1 cellular context compared by ENCODE assay signal in the genomic region with DNA sequence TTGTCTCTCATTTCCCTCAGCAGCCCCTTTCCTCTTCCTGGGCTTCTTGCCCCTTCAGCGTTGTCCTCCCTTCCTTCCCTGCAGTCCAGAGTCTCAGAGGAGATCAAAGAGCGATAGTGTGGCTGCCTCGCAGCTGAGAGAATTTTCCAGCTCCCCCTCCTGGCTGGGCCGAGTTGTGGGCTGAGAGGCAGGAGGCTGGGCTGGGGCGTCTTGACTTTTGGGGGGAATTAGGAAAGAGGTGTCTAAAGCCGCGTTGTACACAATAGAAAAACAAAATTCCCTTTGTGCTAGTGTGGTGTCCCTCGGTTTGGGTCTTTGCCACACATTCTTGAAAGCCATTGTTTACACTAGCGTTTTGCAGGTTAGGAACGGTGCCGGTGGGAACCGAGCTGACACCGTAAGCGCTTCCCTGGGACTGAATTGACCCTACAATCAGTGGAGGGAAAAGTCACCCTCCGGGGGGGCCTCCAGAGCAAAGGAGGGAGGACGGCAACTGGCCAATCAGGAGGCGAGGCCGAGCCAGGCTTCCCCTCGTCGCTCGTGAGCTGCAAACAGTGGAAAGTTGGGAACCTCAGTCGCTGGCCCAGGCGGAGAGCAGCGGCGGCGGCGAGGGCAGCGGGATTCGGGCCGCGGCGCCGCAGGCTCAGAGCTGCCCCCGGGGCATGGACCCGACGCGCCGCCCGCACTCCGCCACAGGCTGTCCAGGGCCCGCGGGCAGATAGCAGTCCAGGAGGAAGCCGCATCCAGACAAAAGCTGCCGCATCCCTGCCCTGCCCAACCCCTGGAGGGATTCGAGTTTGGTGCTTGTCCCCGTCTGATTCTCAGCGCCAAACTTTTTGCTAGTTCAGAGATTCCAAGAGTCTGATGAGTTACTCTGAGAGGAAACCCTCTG.
TF ChIP-seq lines count a peak whose summit lies in the region.

TSS of gene HMCN1 (plus strand) at position 574 of the 892 bp plus-strand sequence. CDS start 389 bp downstream, outside the sequence.

TF ChIP-seq in K562, 482 proteins besides CTCF, POLR2A, EP300 and RAD21 (continued from another document and continues in another):
- TF ChIP-seq ZBTB2 (IDR thresholded peaks at IDR 0.05) (no peak), HOMEZ (CRISPR knock-in tag; IDR thresholded peaks at IDR 0.05) (no peak), MTF1 (CRISPR knock-in tag; IDR thresholded peaks at IDR 0.05; ENCODE audit: borderline replicate concordance) (no peak), MTA3 (IDR thresholded peaks at IDR 0.05; ENCODE audit: borderline replicate concordance) (0 out of 2 replicates have a peak, but pooled peaks have one; percentile 34), PRDM10 (IDR thresholded peaks at IDR 0.05; ENCODE audit: partially characterized antibody) (peak; percentile 11), FOSL1 (tag; conservative IDR thresholded peaks at IDR 0.05) (no peak), ZNF347 (CRISPR knock-in tag; IDR thresholded peaks at IDR 0.05; ENCODE audit: low read depth) (no peak), HNRNPLL (IDR thresholded peaks at IDR 0.05; ENCODE audit: low read depth, low read length, poor library complexity, severe bottlenecking) (no peak), RFX1 (IDR thresholded peaks at IDR 0.05) (no peak), PHF8 (IDR thresholded peaks at IDR 0.05; ENCODE audit: borderline replicate concordance, low read length) (0 out of 2 replicates have a peak, but pooled peaks have one; percentile 16), RHOXF2B (CRISPR knock-in tag; conservative IDR thresholded peaks at IDR 0.05) (no peak), HMG20A (CRISPR knock-in tag; conservative IDR thresholded peaks at IDR 0.05) (no peak), RBBP5 (IDR thresholded peaks at IDR 0.05; ENCODE audit: borderline replicate concordance, insufficient read depth, low read length, poor library complexity, severe bottlenecking) (peak; percentile 43), RB1 (IDR thresholded peaks at IDR 0.05; ENCODE audit: low read depth) (peak; percentile 26; the same call in 1 of the 2 replicates), E2F8 (IDR thresholded peaks at IDR 0.05; ENCODE audit: low read depth, partially characterized antibody) (no peak), FOXK2 (conservative IDR thresholded peaks at IDR 0.05 in 1 of 2, IDR thresholded peaks at IDR 0.05 in 1 of 2; ENCODE audit: low read depth in 2 of 2) (no peak), SNIP1 (IDR thresholded peaks at IDR 0.05; ENCODE audit: low read depth) (no peak), DMBX1 (CRISPR knock-in tag; IDR thresholded peaks at IDR 0.05; ENCODE audit: borderline replicate concordance) (0 out of 2 replicates have a peak, but pooled peaks have one; percentile 15), IFI16 (CRISPR knock-in tag; IDR thresholded peaks at IDR 0.05) (no peak), ZNF584 (CRISPR knock-in tag; IDR thresholded peaks at IDR 0.05; ENCODE audit: low read depth) (no peak), CHD2 (IDR thresholded peaks at IDR 0.05; ENCODE audit: low read depth, low read length) (no peak), GATA2 (CRISPR knock-in tag; IDR thresholded peaks at IDR 0.05) (peak; percentile 79), SETDB1 (IDR thresholded peaks at IDR 0.05; ENCODE audit: low read length) (no peak), BRF1 (IDR thresholded peaks at IDR 0.05; ENCODE audit: borderline replicate concordance, extremely low read depth, insufficient read length) (no peak), ETS2 (tag; IDR thresholded peaks at IDR 0.05; ENCODE audit: borderline replicate concordance, poor library complexity, severe bottlenecking) (no peak), MEIS2 (IDR thresholded peaks at IDR 0.05; ENCODE audit: partially characterized antibody) (no peak)
- TF ChIP-seq, protein P1, sequence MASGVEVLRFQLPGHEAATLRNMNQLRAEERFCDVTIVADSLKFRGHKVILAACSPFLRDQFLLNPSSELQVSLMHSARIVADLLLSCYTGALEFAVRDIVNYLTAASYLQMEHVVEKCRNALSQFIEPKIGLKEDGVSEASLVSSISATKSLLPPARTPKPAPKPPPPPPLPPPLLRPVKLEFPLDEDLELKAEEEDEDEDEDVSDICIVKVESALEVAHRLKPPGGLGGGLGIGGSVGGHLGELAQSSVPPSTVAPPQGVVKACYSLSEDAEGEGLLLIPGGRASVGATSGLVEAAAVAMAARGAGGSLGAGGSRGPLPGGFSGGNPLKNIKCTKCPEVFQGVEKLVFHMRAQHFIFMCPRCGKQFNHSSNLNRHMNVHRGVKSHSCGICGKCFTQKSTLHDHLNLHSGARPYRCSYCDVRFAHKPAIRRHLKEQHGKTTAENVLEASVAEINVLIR (CRISPR knock-in tag; IDR thresholded peaks at IDR 0.05) = no peak
- TF ChIP-seq, protein P2, sequence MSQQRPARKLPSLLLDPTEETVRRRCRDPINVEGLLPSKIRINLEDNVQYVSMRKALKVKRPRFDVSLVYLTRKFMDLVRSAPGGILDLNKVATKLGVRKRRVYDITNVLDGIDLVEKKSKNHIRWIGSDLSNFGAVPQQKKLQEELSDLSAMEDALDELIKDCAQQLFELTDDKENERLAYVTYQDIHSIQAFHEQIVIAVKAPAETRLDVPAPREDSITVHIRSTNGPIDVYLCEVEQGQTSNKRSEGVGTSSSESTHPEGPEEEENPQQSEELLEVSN (IDR thresholded peaks at IDR 0.05; ENCODE audit: borderline replicate concordance in 1 of 2, extremely low read depth in 1 of 2, insufficient read depth in 1 of 2, insufficient read length in 1 of 2, low read depth in 1 of 2, low read length in 1 of 2, poor library complexity in 1 of 2, severe bottlenecking in 1 of 2) = peak in 1 of 2 experiments; percentile 27
- TF ChIP-seq, protein P3, sequence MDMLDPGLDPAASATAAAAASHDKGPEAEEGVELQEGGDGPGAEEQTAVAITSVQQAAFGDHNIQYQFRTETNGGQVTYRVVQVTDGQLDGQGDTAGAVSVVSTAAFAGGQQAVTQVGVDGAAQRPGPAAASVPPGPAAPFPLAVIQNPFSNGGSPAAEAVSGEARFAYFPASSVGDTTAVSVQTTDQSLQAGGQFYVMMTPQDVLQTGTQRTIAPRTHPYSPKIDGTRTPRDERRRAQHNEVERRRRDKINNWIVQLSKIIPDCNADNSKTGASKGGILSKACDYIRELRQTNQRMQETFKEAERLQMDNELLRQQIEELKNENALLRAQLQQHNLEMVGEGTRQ (CRISPR knock-in tag; IDR thresholded peaks at IDR 0.05) = no peak
- TF ChIP-seq, protein P4, sequence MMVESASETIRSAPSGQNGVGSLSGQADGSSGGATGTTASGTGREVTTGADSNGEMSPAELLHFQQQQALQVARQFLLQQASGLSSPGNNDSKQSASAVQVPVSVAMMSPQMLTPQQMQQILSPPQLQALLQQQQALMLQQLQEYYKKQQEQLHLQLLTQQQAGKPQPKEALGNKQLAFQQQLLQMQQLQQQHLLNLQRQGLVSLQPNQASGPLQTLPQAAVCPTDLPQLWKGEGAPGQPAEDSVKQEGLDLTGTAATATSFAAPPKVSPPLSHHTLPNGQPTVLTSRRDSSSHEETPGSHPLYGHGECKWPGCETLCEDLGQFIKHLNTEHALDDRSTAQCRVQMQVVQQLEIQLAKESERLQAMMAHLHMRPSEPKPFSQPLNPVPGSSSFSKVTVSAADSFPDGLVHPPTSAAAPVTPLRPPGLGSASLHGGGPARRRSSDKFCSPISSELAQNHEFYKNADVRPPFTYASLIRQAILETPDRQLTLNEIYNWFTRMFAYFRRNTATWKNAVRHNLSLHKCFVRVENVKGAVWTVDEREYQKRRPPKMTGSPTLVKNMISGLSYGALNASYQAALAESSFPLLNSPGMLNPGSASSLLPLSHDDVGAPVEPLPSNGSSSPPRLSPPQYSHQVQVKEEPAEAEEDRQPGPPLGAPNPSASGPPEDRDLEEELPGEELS (CRISPR knock-in tag; IDR thresholded peaks at IDR 0.05; ENCODE audit: borderline replicate concordance) = no peak
- TF ChIP-seq, protein P5, sequence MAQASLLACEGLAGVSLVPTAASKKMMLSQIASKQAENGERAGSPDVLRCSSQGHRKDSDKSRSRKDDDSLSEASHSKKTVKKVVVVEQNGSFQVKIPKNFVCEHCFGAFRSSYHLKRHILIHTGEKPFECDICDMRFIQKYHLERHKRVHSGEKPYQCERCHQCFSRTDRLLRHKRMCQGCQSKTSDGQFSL (CRISPR knock-in tag; IDR thresholded peaks at IDR 0.05) = no peak
- TF ChIP-seq, protein P5 (tag; IDR thresholded peaks at IDR 0.05) = no peak
- TF ChIP-seq, protein P6, sequence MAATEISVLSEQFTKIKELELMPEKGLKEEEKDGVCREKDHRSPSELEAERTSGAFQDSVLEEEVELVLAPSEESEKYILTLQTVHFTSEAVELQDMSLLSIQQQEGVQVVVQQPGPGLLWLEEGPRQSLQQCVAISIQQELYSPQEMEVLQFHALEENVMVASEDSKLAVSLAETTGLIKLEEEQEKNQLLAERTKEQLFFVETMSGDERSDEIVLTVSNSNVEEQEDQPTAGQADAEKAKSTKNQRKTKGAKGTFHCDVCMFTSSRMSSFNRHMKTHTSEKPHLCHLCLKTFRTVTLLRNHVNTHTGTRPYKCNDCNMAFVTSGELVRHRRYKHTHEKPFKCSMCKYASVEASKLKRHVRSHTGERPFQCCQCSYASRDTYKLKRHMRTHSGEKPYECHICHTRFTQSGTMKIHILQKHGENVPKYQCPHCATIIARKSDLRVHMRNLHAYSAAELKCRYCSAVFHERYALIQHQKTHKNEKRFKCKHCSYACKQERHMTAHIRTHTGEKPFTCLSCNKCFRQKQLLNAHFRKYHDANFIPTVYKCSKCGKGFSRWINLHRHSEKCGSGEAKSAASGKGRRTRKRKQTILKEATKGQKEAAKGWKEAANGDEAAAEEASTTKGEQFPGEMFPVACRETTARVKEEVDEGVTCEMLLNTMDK (IDR thresholded peaks at IDR 0.05; ENCODE audit: borderline replicate concordance, insufficient read depth, low read depth, low read length, poor library complexity, severe bottlenecking) = peak; percentile 17
